30 cellular contexts compared by ENCODE assay signal in genomic region chr1:232773752-232774151, GRCh38.
"Had no signal": no experiment of that assay in that cellular context is flagged by ENCODE, and none has a peak within 500 bp of the region (broad histone marks: within the 10 kb centered on the region; RNA-seq: fewer than 3 reads in every experiment).

No MANE protein-coding gene starts in this region.

- H3K27me3 Mint-ChIP-seq: progenitor cell of endocrine pancreas had no signal

- FAIRE-seq: small intestine had no signal

- DNase-seq: naive thymus-derived CD8-positive, alpha-beta T cell; nephron progenitor cell; occipital lobe; ovary; posterior cingulate gyrus; psoas muscle; right cardiac atrium; right lobe of liver; sigmoid colon; small intestine; stimulated activated CD4-positive, alpha-beta T cell treated with anti-CD3 and anti-CD28 coated beads, Interleukin-15, amount 100 ng/mL, for 24 hours; stimulated activated CD4-positive, alpha-beta T cell treated with anti-CD3 and anti-CD28 coated beads, Interleukin-2, amount 100 ng/mL, for 24 hours; stimulated activated CD4-positive, alpha-beta T cell treated with anti-CD3 and anti-CD28 coated beads, Interleukin-2, amount 100 ng/mL, for 48 hours; stimulated activated CD4-positive, alpha-beta T cell treated with anti-CD3 and anti-CD28 coated beads, Interleukin-4, amount 100 ng/mL, for 24 hours; stimulated activated naive CD4-positive, alpha-beta T cell; stimulated activated naive CD8-positive, alpha-beta T cell treated with anti-CD3 and anti-CD28 coated beads, Interleukin-15, amount 100 ng/mL, for 72 hours; stimulated activated naive CD8-positive, alpha-beta T cell treated with anti-CD3 and anti-CD28 coated beads, Interleukin-15, Interleukin-2, amounts not matched to agents 100 U/mL and 50 U/mL, for 24 hours; substantia nigra; testis; tibial artery; transverse colon; upper lobe of right lung; uterus had no signal

- ATAC-seq: naive thymus-derived CD8-positive, alpha-beta T cell; natural killer cell treated with Interleukin-12 subunit alpha and Interleukin-12 subunit beta and Interleukin-15 and Interleukin-18, amount 100 ng/mL, for 72 hours; psoas muscle; right cardiac atrium; right lobe of liver; stimulated activated effector memory CD8-positive, alpha-beta T cell treated with anti-CD3 and anti-CD28 coated beads, Interleukin-12 subunit alpha, Interleukin-12 subunit beta, amount 100 ng/mL, for 72 hours; stimulated activated naive CD8-positive, alpha-beta T cell treated with anti-CD3 and anti-CD28 coated beads, Interleukin-15, amount 100 ng/mL, for 72 hours; stimulated activated naive CD8-positive, alpha-beta T cell treated with anti-CD3 and anti-CD28 coated beads, Interleukin-15, Interleukin-2, amounts not matched to agents 100 U/mL and 50 U/mL, for 24 hours; upper lobe of right lung had no signal

- H3K27ac Mint-ChIP-seq: naive thymus-derived CD8-positive, alpha-beta T cell; nephron progenitor cell; progenitor cell of endocrine pancreas; stimulated activated effector memory CD8-positive, alpha-beta T cell treated with anti-CD3 and anti-CD28 coated beads, Interleukin-12 subunit alpha, Interleukin-12 subunit beta, amount 100 ng/mL, for 72 hours; type B pancreatic cell had no signal

- H3K4me1 ChIP-seq: parathyroid adenoma, right lobe of liver, sigmoid colon, suprapubic skin, testis, tibial artery, transverse colon, upper lobe of right lung, uterus had no signal

- H3K9ac ChIP-seq: parathyroid adenoma had no signal

- H3K27me3 ChIP-seq: ovary, right lobe of liver, sigmoid colon, suprapubic skin, testis, tibial artery, transverse colon, upper lobe of right lung, uterus had no signal

- H2AFZ ChIP-seq: parathyroid adenoma had no signal

- H3K9me3 Mint-ChIP-seq: naive thymus-derived CD8-positive, alpha-beta T cell; natural killer cell treated with Interleukin-12 subunit alpha and Interleukin-12 subunit beta and Interleukin-15 and Interleukin-18, amount 100 ng/mL, for 72 hours; neural crest cell; stimulated activated effector memory CD8-positive, alpha-beta T cell treated with anti-CD3 and anti-CD28 coated beads, Interleukin-12 subunit alpha, Interleukin-12 subunit beta, amount 100 ng/mL, for 72 hours; stimulated activated naive CD8-positive, alpha-beta T cell treated with anti-CD3 and anti-CD28 coated beads, Interleukin-15, amount 100 ng/mL, for 72 hours had no signal

- H3K4me1 Mint-ChIP-seq: stimulated activated effector memory CD8-positive, alpha-beta T cell treated with anti-CD3 and anti-CD28 coated beads, Interleukin-12 subunit alpha, Interleukin-12 subunit beta, amount 100 ng/mL, for 72 hours; stimulated activated naive CD8-positive, alpha-beta T cell treated with anti-CD3 and anti-CD28 coated beads, Interleukin-15, amount 100 ng/mL, for 72 hours had no signal

- H3K79me2 ChIP-seq: parathyroid adenoma had no signal

- H3K36me3 ChIP-seq: ovary, right lobe of liver, sigmoid colon, suprapubic skin, tibial artery, transverse colon, upper lobe of right lung, uterus had no signal

- H3K27ac ChIP-seq: ovary, parathyroid adenoma, psoas muscle, right lobe of liver, sigmoid colon, suprapubic skin, testis, tibial artery, transverse colon, upper lobe of right lung, uterus had no signal

- H3K36me3 Mint-ChIP-seq: naive thymus-derived CD8-positive, alpha-beta T cell; natural killer cell treated with Interleukin-12 subunit alpha and Interleukin-12 subunit beta and Interleukin-15 and Interleukin-18, amount 100 ng/mL, for 72 hours; stimulated activated effector memory CD8-positive, alpha-beta T cell treated with anti-CD3 and anti-CD28 coated beads, Interleukin-12 subunit alpha, Interleukin-12 subunit beta, amount 100 ng/mL, for 72 hours; type B pancreatic cell had no signal

- H3K4me3 Mint-ChIP-seq: naive thymus-derived CD8-positive, alpha-beta T cell; natural killer cell treated with Interleukin-12 subunit alpha and Interleukin-12 subunit beta and Interleukin-15 and Interleukin-18, amount 100 ng/mL, for 72 hours; nephron progenitor cell; neural crest cell; stimulated activated effector memory CD8-positive, alpha-beta T cell treated with anti-CD3 and anti-CD28 coated beads, Interleukin-12 subunit alpha, Interleukin-12 subunit beta, amount 100 ng/mL, for 72 hours; stimulated activated naive CD8-positive, alpha-beta T cell treated with anti-CD3 and anti-CD28 coated beads, Interleukin-15, amount 100 ng/mL, for 72 hours; type B pancreatic cell had no signal

- H3K4me3 ChIP-seq: ovary, psoas muscle, right lobe of liver, sigmoid colon, suprapubic skin, testis, tibial artery, transverse colon, upper lobe of right lung, uterus had no signal

- H3K9me3 ChIP-seq: ovary, psoas muscle, right lobe of liver, sigmoid colon, suprapubic skin, testis, tibial artery, transverse colon, upper lobe of right lung, uterus had no signal
